22 cellular contexts compared by ENCODE assay signal in genomic region chr14:103705524-103706284, GRCh38. TPM values are rescaled to one million over a fixed set of nuclear protein-coding genes. Genes with fewer than 3 reads are reported as not detected.
DNase-seq lines count a peak whose midpoint lies in the region; ATAC-seq and TF ChIP-seq lines count a peak whose summit lies in the region.
"Had no signal": no experiment of that assay in that cellular context is flagged by ENCODE, and none has a peak within 500 bp of the region (broad histone marks: within the 10 kb centered on the region; RNA-seq: fewer than 3 reads in every experiment).

No MANE protein-coding gene starts in this region.

- H3K9me3 ChIP-seq in esophagus muscularis mucosa (no peaks in the 10 kb centered on the region), prostate gland (no peaks in the 10 kb centered on the region), upper lobe of right lung (no peaks in the 10 kb centered on the region)
- H3K9me3 ChIP-seq: mucosa of descending colon, SJCRH30 had no signal

- peaks cover under 1% of the 10 kb centered on the region for H3K4me1 Mint-ChIP-seq in activated T-cell treated with anti-CD3 and anti-CD28 coated beads, Interleukin-2, amount 50 U/mL, for 24 hours (ENCODE audit: low read depth)
- no peaks in the 10 kb centered on the region for H3K4me1 Mint-ChIP-seq in activated T-cell treated with anti-CD3 and anti-CD28 coated beads, Interleukin-2, amount 50 U/mL, for 4 hours (ENCODE audit: low read depth)

- no peaks in the 10 kb centered on the region for H3K27me3 Mint-ChIP-seq in activated T-cell treated with anti-CD3 and anti-CD28 coated beads, Interleukin-2, amount 50 U/mL, for 24 hours
- no peaks in the 10 kb centered on the region for H3K27me3 Mint-ChIP-seq in activated T-cell treated with anti-CD3 and anti-CD28 coated beads, Interleukin-2, amount 50 U/mL, for 4 hours (ENCODE audit: low read depth)
- H3K27me3 Mint-ChIP-seq: activated naive CD4-positive, alpha-beta T cell treated with anti-CD3 and anti-CD28 coated beads, Interleukin-2, amount 10 ng/mL, durations not matched to agents 7 days and 5 days; stimulated activated naive CD8-positive, alpha-beta T cell treated with anti-CD3 and anti-CD28 coated beads, Interleukin-15, amount 100 ng/mL, for 72 hours had no signal

- H3K4me3 Mint-ChIP-seq in activated T-cell treated with anti-CD3 and anti-CD28 coated beads, Interleukin-2, amount 50 U/mL, for 24 hours = no peak overlapping the region
- H3K4me3 Mint-ChIP-seq in activated T-cell treated with anti-CD3 and anti-CD28 coated beads, Interleukin-2, amount 50 U/mL, for 4 hours = no peak overlapping the region
- H3K4me3 Mint-ChIP-seq: activated naive CD4-positive, alpha-beta T cell treated with anti-CD3 and anti-CD28 coated beads, Interleukin-2, amount 10 ng/mL, durations not matched to agents 7 days and 5 days; stimulated activated naive CD8-positive, alpha-beta T cell treated with anti-CD3 and anti-CD28 coated beads, Interleukin-15, amount 100 ng/mL, for 72 hours had no signal

- H3K27me3 ChIP-seq in esophagus muscularis mucosa = no peaks in the 10 kb centered on the region
- no peaks in the 10 kb centered on the region for H3K27me3 ChIP-seq in prostate gland (replicated peaks; ENCODE audit: insufficient read depth)
- no peaks in the 10 kb centered on the region for H3K27me3 ChIP-seq in upper lobe of right lung
- H3K27me3 ChIP-seq: SJCRH30 had no signal

- 67% methylated on average over 20 of the region's 27 CpGs for WGBS in esophagus muscularis mucosa
- WGBS in prostate gland = 45% methylated on average over 27 of the region's 27 CpGs

- H3K4me3 ChIP-seq in esophagus muscularis mucosa = peak overlapping the region in 1 of 4 donors; percentile 11
- H3K4me3 ChIP-seq in prostate gland = no peak overlapping the region
- H3K4me3 ChIP-seq in upper lobe of right lung = no peak overlapping the region
- no peak overlapping the region for H3K4me3 ChIP-seq in coronary artery
- H3K4me3 ChIP-seq: mucosa of descending colon, SJCRH30 had no signal

- intact Hi-C loops in esophagus muscularis mucosa (cut with DNase I) (no loop called here), prostate gland (cut with DNase I) (no loop called here), upper lobe of right lung (cut with DNase I) (no loop called here)

- H3K4me1 ChIP-seq in esophagus muscularis mucosa = peaks cover 28 to 67% (median 54%) of the 10 kb centered on the region in 4 donors
- H3K4me1 ChIP-seq in prostate gland (replicated peaks) = peaks cover 43% of the 10 kb centered on the region
- peaks cover 19% of the 10 kb centered on the region for H3K4me1 ChIP-seq in upper lobe of right lung
- H3K4me1 ChIP-seq: SJCRH30 had no signal

- no peak for TF ChIP-seq POLR2A in esophagus muscularis mucosa (IDR thresholded peaks at IDR 0.05; ENCODE audit: low read depth)
- TF ChIP-seq POLR2A in prostate gland (IDR thresholded peaks at IDR 0.05) = no peak

- peaks cover 19 to 71% (median 63%) of the 10 kb centered on the region in 4 donors for H3K36me3 ChIP-seq in esophagus muscularis mucosa
- no peaks in the 10 kb centered on the region for H3K36me3 ChIP-seq in prostate gland
- H3K36me3 ChIP-seq in upper lobe of right lung = peaks cover 34% of the 10 kb centered on the region

- peaks cover 91% of the 10 kb centered on the region for H3K36me3 Mint-ChIP-seq in activated T-cell treated with anti-CD3 and anti-CD28 coated beads, Interleukin-2, amount 50 U/mL, for 24 hours (ENCODE audit: low read depth)
- peaks cover 13% of the 10 kb centered on the region for H3K36me3 Mint-ChIP-seq in activated T-cell treated with anti-CD3 and anti-CD28 coated beads, Interleukin-2, amount 50 U/mL, for 4 hours (ENCODE audit: insufficient read depth)

- DNase-seq in activated T-cell treated with anti-CD3 and anti-CD28 coated beads, Interleukin-2, amount 50 U/mL, for 24 hours = no peak
- DNase-seq in activated T-cell treated with anti-CD3 and anti-CD28 coated beads, Interleukin-2, amount 50 U/mL, for 4 hours = no peak
- DNase-seq in esophagus muscularis mucosa (ENCODE audit: extremely low spot score) (no peak), prostate gland (ENCODE audit: low spot score) (no peak), upper lobe of right lung (peak; percentile 72), coronary artery (ENCODE audit: low spot score) (no peak), dedifferentiated amniotic fluid mesenchymal stem cell (ENCODE audit: extremely low spot score) (no peak)
- DNase-seq: activated CD4-positive, alpha-beta T cell treated with anti-CD3 and anti-CD28 coated beads, Interleukin-2, amount 50 U/mL, for 48 hours; activated naive CD4-positive, alpha-beta T cell treated with anti-CD3 and anti-CD28 coated beads, Interleukin-2, amount 10 ng/mL, durations not matched to agents 7 days and 5 days; activated T-cell treated with anti-CD3 and anti-CD28 coated beads, Interleukin-2, amount 50 U/mL, for 1 hour; kidney glomerular epithelial cell; NCI-H1105 treated with DMSO at 0.1 percent for 48 hours; NCI-H2107; NCI-H526 treated with DMSO at 0.1 percent for 48 hours; SJCRH30; stimulated activated CD4-positive, alpha-beta T cell treated with anti-CD3 and anti-CD28 coated beads, Interleukin-1b, Interleukin-23, amount 100 ng/mL, for 48 hours; stimulated activated naive CD8-positive, alpha-beta T cell treated with anti-CD3 and anti-CD28 coated beads, Interleukin-15, amount 100 ng/mL, for 72 hours; T-helper 2 cell; WERI-Rb-1 had no signal

- TF ChIP-seq EP300 in esophagus muscularis mucosa (IDR thresholded peaks at IDR 0.05) = no peak

- H3K9me3 Mint-ChIP-seq in activated T-cell treated with anti-CD3 and anti-CD28 coated beads, Interleukin-2, amount 50 U/mL, for 24 hours = no peaks in the 10 kb centered on the region
- H3K9me3 Mint-ChIP-seq in activated T-cell treated with anti-CD3 and anti-CD28 coated beads, Interleukin-2, amount 50 U/mL, for 4 hours = no peaks in the 10 kb centered on the region
- H3K9me3 Mint-ChIP-seq: activated naive CD4-positive, alpha-beta T cell treated with anti-CD3 and anti-CD28 coated beads, Interleukin-2, amount 10 ng/mL, durations not matched to agents 7 days and 5 days; stimulated activated naive CD8-positive, alpha-beta T cell treated with anti-CD3 and anti-CD28 coated beads, Interleukin-15, amount 100 ng/mL, for 72 hours had no signal

- no peak for TF ChIP-seq CTCF in esophagus muscularis mucosa (IDR thresholded peaks at IDR 0.05)
- no peak for TF ChIP-seq CTCF in prostate gland (IDR thresholded peaks at IDR 0.05)
- TF ChIP-seq CTCF in upper lobe of right lung (IDR thresholded peaks at IDR 0.05) = no peak
- no peak for TF ChIP-seq CTCF in coronary artery (IDR thresholded peaks at IDR 0.05)

- peak overlapping the region; percentile 67 for H3K27ac Mint-ChIP-seq in activated T-cell treated with anti-CD3 and anti-CD28 coated beads, Interleukin-2, amount 50 U/mL, for 24 hours
- H3K27ac Mint-ChIP-seq: activated naive CD4-positive, alpha-beta T cell treated with anti-CD3 and anti-CD28 coated beads, Interleukin-2, amount 10 ng/mL, durations not matched to agents 7 days and 5 days had no signal

- H3K27ac ChIP-seq in esophagus muscularis mucosa (replicated peaks in 1 of 4) (peak overlapping the region; percentile 23 to 74 (median 53)), prostate gland (peak overlapping the region; percentile 75 to 88), upper lobe of right lung (peak overlapping the region; percentile 81), coronary artery (peak overlapping the region in 1 of 2 donors; percentile 72)
- H3K27ac ChIP-seq: 22Rv1, SJCRH30, WERI-Rb-1 had no signal

- ATAC-seq in activated T-cell treated with anti-CD3 and anti-CD28 coated beads, Interleukin-2, amount 50 U/mL, for 4 hours = no peak
- ATAC-seq in upper lobe of right lung (peak; percentile 31), HG02938 (IDR thresholded peaks at IDR 0.05; ENCODE audit: unreplicated experiment) (no peak)
- ATAC-seq: mucosa of descending colon; stimulated activated naive CD8-positive, alpha-beta T cell treated with anti-CD3 and anti-CD28 coated beads, Interleukin-15, amount 100 ng/mL, for 72 hours had no signal

RNA-seq across cellular contexts. Expression of gene XRCC3, which starts 9.5 kb away (rescaled TPM):
- total RNA-seq in activated T-cell treated with anti-CD3 and anti-CD28 coated beads, Interleukin-2, amount 50 U/mL, for 4 hours = 10 to 100 TPM; 60.6 to 74.0 (median 69.5) TPM
- total RNA-seq in esophagus muscularis mucosa = 1 to 10 TPM; 1.6 to 5.4 (median 2.1) TPM
- 10 to 100 TPM; 24.7 to 33.2 TPM for total RNA-seq in prostate gland
- total RNA-seq in upper lobe of right lung = 5.6 TPM

RNA-seq across cellular contexts. Expression of gene ZFYVE21, which starts 9.9 kb away (rescaled TPM):
- 10 to 100 TPM; 13.6 to 19.1 (median 13.7) TPM for total RNA-seq in activated T-cell treated with anti-CD3 and anti-CD28 coated beads, Interleukin-2, amount 50 U/mL, for 4 hours
- total RNA-seq in esophagus muscularis mucosa (100 to 1,000 TPM; 121 to 180 (median 156) TPM), prostate gland (100 to 1,000 TPM; 162 to 215 TPM), upper lobe of right lung (61.3 TPM)
